ENCODE assay signal across 1 cellular context in the genomic region with DNA sequence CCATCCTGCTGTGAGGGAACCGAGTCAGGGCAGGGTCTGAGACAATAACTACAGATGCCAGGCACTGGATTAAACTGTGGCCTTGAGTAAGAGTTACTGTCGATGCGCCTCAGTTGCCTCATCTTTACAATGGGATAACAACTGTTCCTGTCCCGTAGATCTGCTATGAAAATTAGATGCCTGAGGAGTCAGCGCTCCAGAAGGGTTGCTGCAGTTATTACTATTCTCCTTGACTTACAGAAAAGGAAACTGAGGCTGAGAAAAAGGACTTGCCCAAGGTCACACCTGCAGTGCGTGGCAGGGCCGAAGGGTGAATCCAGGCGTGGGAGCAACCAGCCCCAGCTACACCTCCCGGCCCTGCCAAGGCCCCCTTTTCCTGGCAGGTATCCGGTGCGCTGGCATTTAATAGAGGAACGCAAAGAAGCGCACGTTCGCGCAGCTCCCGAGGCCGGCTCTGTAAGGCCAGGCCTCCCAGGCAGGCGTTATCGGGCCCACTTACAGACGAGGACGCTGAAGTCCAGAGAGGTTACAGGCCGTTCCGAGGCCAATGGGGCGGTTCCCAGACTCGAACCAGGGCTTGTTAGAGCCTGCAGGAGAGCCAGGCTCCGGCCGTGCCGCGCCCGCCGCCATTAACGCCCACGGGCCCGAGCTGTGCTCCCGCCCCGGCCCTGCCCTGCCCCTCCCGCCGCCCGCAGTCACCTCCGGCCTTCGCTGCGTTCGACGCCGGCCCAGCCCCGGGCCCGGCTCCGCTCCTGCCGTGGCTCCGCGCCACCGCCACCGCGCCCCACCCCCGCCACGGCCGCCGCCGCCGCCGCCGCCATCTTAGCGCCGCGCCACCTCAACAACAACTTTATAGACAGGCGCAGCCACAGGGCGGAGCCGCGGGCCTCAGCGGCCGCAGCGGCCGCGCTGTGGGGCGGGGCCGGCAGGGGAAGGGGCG.
TF ChIP-seq lines count a peak whose summit lies in the region.

C11orf68 (minus strand) TSS at position 852 of the 940 bp plus-strand sequence; CDS start at position 821, 31 bp downstream.

TF ChIP-seq in HepG2, 621 proteins besides CTCF, POLR2A, EP300 and RAD21 (continued from another document and continues in another):
- no peak for TF ChIP-seq RFX1 (IDR thresholded peaks at IDR 0.05)
- no peak for TF ChIP-seq ATM (IDR thresholded peaks at IDR 0.05; ENCODE audit: borderline replicate concordance)
- TF ChIP-seq ZNF121 (CRISPR knock-in tag; IDR thresholded peaks at IDR 0.05) = no peak
- peak; percentile 8 for TF ChIP-seq ZNF883 (CRISPR knock-in tag; IDR thresholded peaks at IDR 0.05; ENCODE audit: not compliant biosample characterization)
- peak; percentile 57; the same call in 1 of the 2 replicates for TF ChIP-seq RCOR2 (CRISPR knock-in tag; IDR thresholded peaks at IDR 0.05)
- TF ChIP-seq, protein P1, sequence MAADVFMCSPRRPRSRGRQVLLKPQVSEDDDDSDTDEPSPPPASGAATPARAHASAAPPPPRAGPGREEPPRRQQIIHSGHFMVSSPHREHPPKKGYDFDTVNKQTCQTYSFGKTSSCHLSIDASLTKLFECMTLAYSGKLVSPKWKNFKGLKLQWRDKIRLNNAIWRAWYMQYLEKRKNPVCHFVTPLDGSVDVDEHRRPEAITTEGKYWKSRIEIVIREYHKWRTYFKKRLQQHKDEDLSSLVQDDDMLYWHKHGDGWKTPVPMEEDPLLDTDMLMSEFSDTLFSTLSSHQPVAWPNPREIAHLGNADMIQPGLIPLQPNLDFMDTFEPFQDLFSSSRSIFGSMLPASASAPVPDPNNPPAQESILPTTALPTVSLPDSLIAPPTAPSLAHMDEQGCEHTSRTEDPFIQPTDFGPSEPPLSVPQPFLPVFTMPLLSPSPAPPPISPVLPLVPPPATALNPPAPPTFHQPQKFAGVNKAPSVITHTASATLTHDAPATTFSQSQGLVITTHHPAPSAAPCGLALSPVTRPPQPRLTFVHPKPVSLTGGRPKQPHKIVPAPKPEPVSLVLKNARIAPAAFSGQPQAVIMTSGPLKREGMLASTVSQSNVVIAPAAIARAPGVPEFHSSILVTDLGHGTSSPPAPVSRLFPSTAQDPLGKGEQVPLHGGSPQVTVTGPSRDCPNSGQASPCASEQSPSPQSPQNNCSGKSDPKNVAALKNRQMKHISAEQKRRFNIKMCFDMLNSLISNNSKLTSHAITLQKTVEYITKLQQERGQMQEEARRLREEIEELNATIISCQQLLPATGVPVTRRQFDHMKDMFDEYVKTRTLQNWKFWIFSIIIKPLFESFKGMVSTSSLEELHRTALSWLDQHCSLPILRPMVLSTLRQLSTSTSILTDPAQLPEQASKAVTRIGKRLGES (CRISPR knock-in tag; IDR thresholded peaks at IDR 0.05; ENCODE audit: borderline replicate concordance) = no peak
- TF ChIP-seq, protein P2, sequence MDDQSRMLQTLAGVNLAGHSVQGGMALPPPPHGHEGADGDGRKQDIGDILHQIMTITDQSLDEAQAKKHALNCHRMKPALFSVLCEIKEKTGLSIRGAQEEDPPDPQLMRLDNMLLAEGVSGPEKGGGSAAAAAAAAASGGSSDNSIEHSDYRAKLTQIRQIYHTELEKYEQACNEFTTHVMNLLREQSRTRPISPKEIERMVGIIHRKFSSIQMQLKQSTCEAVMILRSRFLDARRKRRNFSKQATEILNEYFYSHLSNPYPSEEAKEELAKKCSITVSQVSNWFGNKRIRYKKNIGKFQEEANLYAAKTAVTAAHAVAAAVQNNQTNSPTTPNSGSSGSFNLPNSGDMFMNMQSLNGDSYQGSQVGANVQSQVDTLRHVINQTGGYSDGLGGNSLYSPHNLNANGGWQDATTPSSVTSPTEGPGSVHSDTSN (CRISPR knock-in tag; IDR thresholded peaks at IDR 0.05; ENCODE audit: borderline replicate concordance) = 0 out of 2 replicates have a peak, but pooled peaks have one; percentile 6
- TF ChIP-seq, protein P3, sequence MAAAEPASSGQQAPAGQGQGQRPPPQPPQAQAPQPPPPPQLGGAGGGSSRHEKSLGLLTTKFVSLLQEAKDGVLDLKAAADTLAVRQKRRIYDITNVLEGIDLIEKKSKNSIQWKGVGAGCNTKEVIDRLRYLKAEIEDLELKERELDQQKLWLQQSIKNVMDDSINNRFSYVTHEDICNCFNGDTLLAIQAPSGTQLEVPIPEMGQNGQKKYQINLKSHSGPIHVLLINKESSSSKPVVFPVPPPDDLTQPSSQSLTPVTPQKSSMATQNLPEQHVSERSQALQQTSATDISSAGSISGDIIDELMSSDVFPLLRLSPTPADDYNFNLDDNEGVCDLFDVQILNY (CRISPR knock-in tag; conservative IDR thresholded peaks at IDR 0.05) = no peak
- TF ChIP-seq ZNF546 (CRISPR knock-in tag; conservative IDR thresholded peaks at IDR 0.05) = 0 out of 2 replicates have a peak, but pooled peaks have one; percentile 18
- no peak for TF ChIP-seq SUZ12 (IDR thresholded peaks at IDR 0.05; ENCODE audit: low read depth, low read length)
- peak; percentile 47; the same call in 1 of the 2 replicates for TF ChIP-seq MXD3 (CRISPR knock-in tag; IDR thresholded peaks at IDR 0.05)
- TF ChIP-seq ZNF547 (CRISPR knock-in tag; IDR thresholded peaks at IDR 0.05) = 0 out of 2 replicates have a peak, but pooled peaks have one; percentile 13
- TF ChIP-seq, protein P4, sequence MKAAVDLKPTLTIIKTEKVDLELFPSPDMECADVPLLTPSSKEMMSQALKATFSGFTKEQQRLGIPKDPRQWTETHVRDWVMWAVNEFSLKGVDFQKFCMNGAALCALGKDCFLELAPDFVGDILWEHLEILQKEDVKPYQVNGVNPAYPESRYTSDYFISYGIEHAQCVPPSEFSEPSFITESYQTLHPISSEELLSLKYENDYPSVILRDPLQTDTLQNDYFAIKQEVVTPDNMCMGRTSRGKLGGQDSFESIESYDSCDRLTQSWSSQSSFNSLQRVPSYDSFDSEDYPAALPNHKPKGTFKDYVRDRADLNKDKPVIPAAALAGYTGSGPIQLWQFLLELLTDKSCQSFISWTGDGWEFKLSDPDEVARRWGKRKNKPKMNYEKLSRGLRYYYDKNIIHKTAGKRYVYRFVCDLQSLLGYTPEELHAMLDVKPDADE (CRISPR knock-in tag; IDR thresholded peaks at IDR 0.05) = no peak
- TF ChIP-seq ESRRA (CRISPR knock-in tag; IDR thresholded peaks at IDR 0.05; ENCODE audit: low read depth) = no peak
- TF ChIP-seq ZNF691 (CRISPR knock-in tag; IDR thresholded peaks at IDR 0.05; ENCODE audit: borderline replicate concordance, low read depth) = no peak
- TF ChIP-seq ZNF17 (CRISPR knock-in tag; IDR thresholded peaks at IDR 0.05) = no peak
- TF ChIP-seq MTA1 (CRISPR knock-in tag; IDR thresholded peaks at IDR 0.05; ENCODE audit: borderline replicate concordance) = no peak
- TF ChIP-seq, protein P5, sequence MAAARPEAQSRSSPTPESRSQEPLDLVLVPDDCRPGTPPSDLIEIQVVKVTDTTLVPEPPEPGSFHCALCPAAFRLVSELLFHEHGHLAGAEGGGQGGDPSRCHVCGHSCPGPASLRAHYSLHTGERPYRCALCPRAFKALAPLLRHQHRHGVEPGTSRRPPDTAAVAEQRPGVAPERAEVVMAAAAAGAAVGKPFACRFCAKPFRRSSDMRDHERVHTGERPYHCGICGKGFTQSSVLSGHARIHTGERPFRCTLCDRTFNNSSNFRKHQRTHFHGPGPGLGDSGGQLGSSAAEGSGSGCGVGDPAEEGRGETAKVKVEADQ (CRISPR knock-in tag; IDR thresholded peaks at IDR 0.05; ENCODE audit: borderline replicate concordance) = no peak
- no peak for TF ChIP-seq ZNF672 (CRISPR knock-in tag; IDR thresholded peaks at IDR 0.05)
- TF ChIP-seq ZNF609 (CRISPR knock-in tag; IDR thresholded peaks at IDR 0.05; ENCODE audit: borderline replicate concordance) = no peak
- peak; percentile 64; the same call in 1 of the 2 replicates for TF ChIP-seq HDAC1 (CRISPR knock-in tag; IDR thresholded peaks at IDR 0.05)
- TF ChIP-seq ZSCAN9 (CRISPR knock-in tag; IDR thresholded peaks at IDR 0.05; ENCODE audit: borderline replicate concordance) = peak; percentile 49; the same call in 1 of the 2 replicates
- TF ChIP-seq POLR2G (IDR thresholded peaks at IDR 0.05; ENCODE audit: low read depth, low read length) = peak; percentile 74
- peak; percentile 85 for TF ChIP-seq RBFOX2 (IDR thresholded peaks at IDR 0.05; ENCODE audit: low read depth, low read length)
- TF ChIP-seq ZNF501 (CRISPR knock-in tag; IDR thresholded peaks at IDR 0.05) = peak; percentile 42; the same call in 1 of the 2 replicates
- no peak for TF ChIP-seq TCF12 (IDR thresholded peaks at IDR 0.05)
- TF ChIP-seq TCF12 (CRISPR knock-in tag; IDR thresholded peaks at IDR 0.05) = no peak
- TF ChIP-seq HOXD1 (CRISPR knock-in tag; IDR thresholded peaks at IDR 0.05) = no peak
- TF ChIP-seq SALL2 (CRISPR knock-in tag; IDR thresholded peaks at IDR 0.05) = no peak
- TF ChIP-seq SNAPC2 (CRISPR knock-in tag; IDR thresholded peaks at IDR 0.05) = no peak
- TF ChIP-seq ZBTB38 (CRISPR knock-in tag; IDR thresholded peaks at IDR 0.05) = no peak
- peak; percentile 1; the same call in 1 of the 2 replicates for TF ChIP-seq ZFP91 (CRISPR knock-in tag; IDR thresholded peaks at IDR 0.05; ENCODE audit: borderline replicate concordance)
- TF ChIP-seq ZNF136 (CRISPR knock-in tag; IDR thresholded peaks at IDR 0.05; ENCODE audit: low read depth) = no peak
- TF ChIP-seq SOX6 (IDR thresholded peaks at IDR 0.05) = no peak
- TF ChIP-seq SOX6 (CRISPR knock-in tag; IDR thresholded peaks at IDR 0.05) = no peak
- no peak for TF ChIP-seq ZFP90 (CRISPR knock-in tag; IDR thresholded peaks at IDR 0.05; ENCODE audit: borderline replicate concordance)
- TF ChIP-seq ZFX (CRISPR knock-in tag; IDR thresholded peaks at IDR 0.05; ENCODE audit: low read depth) = peak; percentile 19
- peak; percentile 68; the same call in 1 of the 2 replicates for TF ChIP-seq ZBTB2 (CRISPR knock-in tag; IDR thresholded peaks at IDR 0.05; ENCODE audit: low read depth)
- TF ChIP-seq SP140L (CRISPR knock-in tag; IDR thresholded peaks at IDR 0.05; ENCODE audit: borderline replicate concordance) = no peak
- TF ChIP-seq ZNF33A (CRISPR knock-in tag; IDR thresholded peaks at IDR 0.05; ENCODE audit: borderline replicate concordance) = 0 out of 2 replicates have a peak, but pooled peaks have one; percentile 64
- peak; percentile 35; the same call in 1 of the 2 replicates for TF ChIP-seq ZNF709 (CRISPR knock-in tag; IDR thresholded peaks at IDR 0.05)
